24 cellular contexts compared by ENCODE assay signal in genomic region chr4:25078523-25078922, GRCh38. TPM values are rescaled to one million over a fixed set of nuclear protein-coding genes. Genes with fewer than 3 reads are reported as not detected.
"Had no signal": no experiment of that assay in that cellular context is flagged by ENCODE, and none has a peak within 500 bp of the region (broad histone marks: within the 10 kb centered on the region; RNA-seq: fewer than 3 reads in every experiment).

No MANE protein-coding gene starts in this region.

- H3K4me1 ChIP-seq: Peyer's patch, SJSA1 had no signal

- H2AFZ ChIP-seq: PC-9 had no signal

- H3K4me2 ChIP-seq: PC-9 had no signal

- H3K27ac ChIP-seq: HL-60, PC-9, Peyer's patch, SJSA1, SK-N-MC had no signal

- H3K27me3 ChIP-seq: MG63, Peyer's patch, SJSA1 had no signal

- H3K36me3 ChIP-seq: MG63, Peyer's patch, SJSA1 had no signal

- H3K4me3 ChIP-seq: MG63, PC-9, Peyer's patch, SJSA1, SK-N-MC had no signal

- H3K9me3 ChIP-seq: MG63, Peyer's patch, SJSA1 had no signal

- DNase-seq: Karpas-422; KBM-7; MG63; NCI-H1092 treated with DMSO at 0.1 percent for 48 hours; NCI-H1436; NCI-H187; NCI-H2029; NCI-H2081 treated with DMSO at 0.1 percent for 48 hours; NCI-H2171; NCI-H226; NCI-H510A; NCI-H524 treated with DMSO at 0.1 percent for 48 hours; NCI-H69; NCI-H774; NK-92 treated with Interleukin-12 subunit alpha and Interleukin-12 subunit beta, amount 100 ng/mL, for 24 hours; OCI-M1; PC-9; Peyer's patch; Right ventricle myocardium superior; SIG-M5 had no signal

RNA-seq across cellular contexts. Expression of gene LGI2, which starts 47.8 kb away (rescaled TPM):
- total RNA-seq: PC-9, RPMI7951, SJSA1 had no signal
